In genomic region chr7:26261866-26262265, GRCh38 we compare ENCODE assay signal across 1 cellular context. TPM values are rescaled to one million over a fixed set of nuclear protein-coding genes. Genes with fewer than 3 reads are reported as not detected.
"Had no signal": no experiment of that assay in that cellular context is flagged by ENCODE, and none has a peak within 500 bp of the region (broad histone marks: within the 10 kb centered on the region; RNA-seq: fewer than 3 reads in every experiment).

No MANE protein-coding gene starts in this region.

RNA-seq across cellular contexts. Expression of gene SNX10, which starts 29.8 kb away (rescaled TPM):
- total RNA-seq: SJCRH30 had no signal
